9 cellular contexts compared by ENCODE assay signal in genomic region chr5:154714271-154714986, GRCh38. TPM values are rescaled to one million over a fixed set of nuclear protein-coding genes. Genes with fewer than 3 reads are reported as not detected.
A peak's percentile ranks its signal among the peaks of the same experiment; 100 is the strongest.
DNase-seq lines count a peak whose midpoint lies in the region; ATAC-seq, FAIRE-seq and TF ChIP-seq lines count a peak whose summit lies in the region.
"Had no signal": no experiment of that assay in that cellular context is flagged by ENCODE, and none has a peak within 500 bp of the region (broad histone marks: within the 10 kb centered on the region; RNA-seq: fewer than 3 reads in every experiment).

No MANE protein-coding gene starts in this region.

- H3K4me1 Mint-ChIP-seq in activated naive CD8-positive, alpha-beta T cell treated with anti-CD3 and anti-CD28 coated beads, Interleukin-2, amount 10 ng/mL, durations not matched to agents 7 days and 5 days, result peaks cover 16% of the 10 kb centered on the region

- DNase-seq in DMS153 (lab: John Stamatoyannopoulos, UW) (peak; percentile 44), mucosa of descending colon (peak in 2 of 3 donors; percentile 37 to 55), GM12892 (ENCODE audit: insufficient read length) (no peak), occipital lobe (lab: John Stamatoyannopoulos, UW) (no peak)
- no peak for DNase-seq in activated naive CD8-positive, alpha-beta T cell treated with anti-CD3 and anti-CD28 coated beads, Interleukin-2, amount 10 ng/mL, durations not matched to agents 7 days and 5 days
- DNase-seq: heart right ventricle had no signal

- intact Hi-C loops in mucosa of descending colon (cut with DNase I, micrococcal nuclease), result no loop called here

- H3K4me1 ChIP-seq in mucosa of descending colon (ENCODE audit: low read depth), result peaks cover 22% of the 10 kb centered on the region

- H3K27ac Mint-ChIP-seq in activated naive CD8-positive, alpha-beta T cell treated with anti-CD3 and anti-CD28 coated beads, Interleukin-2, amount 10 ng/mL, durations not matched to agents 7 days and 5 days, result peak overlapping the region; percentile 55

- ATAC-seq in GM19455 (IDR thresholded peaks at IDR 0.05; ENCODE audit: unreplicated experiment) (peak; percentile 88), HG03558 (IDR thresholded peaks at IDR 0.05; ENCODE audit: extremely low read depth, unreplicated experiment) (peak; percentile 95), mucosa of descending colon (peak; percentile 83), GM21526 (IDR thresholded peaks at IDR 0.05; ENCODE audit: low FRiP score, unreplicated experiment) (no peak)
- ATAC-seq in activated naive CD8-positive, alpha-beta T cell treated with anti-CD3 and anti-CD28 coated beads, Interleukin-2, amount 10 ng/mL, durations not matched to agents 7 days and 5 days (ENCODE audit: low read depth), result peak; percentile 83

- H3K27me3 Mint-ChIP-seq in activated naive CD8-positive, alpha-beta T cell treated with anti-CD3 and anti-CD28 coated beads, Interleukin-2, amount 10 ng/mL, durations not matched to agents 7 days and 5 days, result no peaks in the 10 kb centered on the region

- TF ChIP-seq CTCF in mucosa of descending colon (IDR thresholded peaks at IDR 0.05), result no peak

- H3K36me3 ChIP-seq in mucosa of descending colon (ENCODE audit: low read depth), result no peaks in the 10 kb centered on the region
- H3K36me3 ChIP-seq: heart right ventricle had no signal

- no peaks in the 10 kb centered on the region for H3K9me3 ChIP-seq in mucosa of descending colon
- H3K9me3 ChIP-seq: heart right ventricle had no signal

- no peak for FAIRE-seq in GM12892 (lab: Jason Lieb, UNC)

- POLR2A ChIA-PET in activated naive CD8-positive, alpha-beta T cell treated with anti-CD3 and anti-CD28 coated beads, Interleukin-2, amount 10 ng/mL, durations not matched to agents 7 days and 5 days (lab: Charles Lee), result no interaction called here

- peak overlapping the region; percentile 57 for H3K4me3 Mint-ChIP-seq in activated naive CD8-positive, alpha-beta T cell treated with anti-CD3 and anti-CD28 coated beads, Interleukin-2, amount 10 ng/mL, durations not matched to agents 7 days and 5 days

- TF ChIP-seq POLR2A in GM12892 (IDR thresholded peaks at IDR 0.05; ENCODE audit: low read depth, low read length), result no peak

- H3K9me3 Mint-ChIP-seq in activated naive CD8-positive, alpha-beta T cell treated with anti-CD3 and anti-CD28 coated beads, Interleukin-2, amount 10 ng/mL, durations not matched to agents 7 days and 5 days, result no peaks in the 10 kb centered on the region

- H3K4me3 ChIP-seq in mucosa of descending colon, result no peak overlapping the region

- no peaks in the 10 kb centered on the region for H3K36me3 Mint-ChIP-seq in activated naive CD8-positive, alpha-beta T cell treated with anti-CD3 and anti-CD28 coated beads, Interleukin-2, amount 10 ng/mL, durations not matched to agents 7 days and 5 days

RNA-seq across cellular contexts. Expression of gene LARP1, which starts 40.7 kb away (rescaled TPM):
- total RNA-seq in activated naive CD8-positive, alpha-beta T cell treated with anti-CD3 and anti-CD28 coated beads, Interleukin-2, amount 10 ng/mL, durations not matched to agents 7 days and 5 days, result 100 to 1,000 TPM; 165 to 175 TPM
- 100 to 1,000 TPM; 127 to 157 (median 140) TPM for total RNA-seq in mucosa of descending colon
- polyA plus RNA-seq in GM12892 (2012; ENCODE audit: missing spikeins), result 56.5 TPM
- total RNA-seq in occipital lobe, result 37.4 TPM

Comparison
In these comparisons a context has a peak if more than half of its experiments do, and no peak if none do; other contexts are left out.
1. DNase-seq: peak in DMS153 (single experiment) and mucosa of descending colon (2 of 3); none in activated naive CD8-positive, alpha-beta T cell treated with anti-CD3 and anti-CD28 coated beads, Interleukin-2, amount 10 ng/mL, durations not matched to agents 7 days and 5 days (single experiment), GM12892 (single experiment) and occipital lobe (single experiment).